ENCODE assay signal across 13 cellular contexts in the genomic region with DNA sequence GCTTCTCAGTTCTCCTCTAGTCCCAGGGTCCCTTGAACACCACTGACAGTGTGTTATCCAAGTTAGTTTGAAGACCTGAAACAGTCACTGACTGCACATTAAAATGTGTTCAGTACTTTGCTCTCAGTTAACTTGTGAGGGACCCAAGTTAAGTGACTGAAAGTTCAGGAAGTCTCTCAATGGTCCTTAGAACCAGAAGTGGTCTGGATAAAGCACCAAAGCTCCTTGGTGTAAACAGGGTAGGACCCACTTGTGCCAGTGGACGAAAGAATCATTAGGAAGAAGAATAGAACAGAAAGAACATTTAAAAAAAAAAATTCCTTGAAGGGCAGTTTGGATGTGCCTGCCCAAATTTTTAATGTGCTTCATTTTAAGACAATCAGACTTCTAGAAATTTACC. TPM values are rescaled to one million over a fixed set of nuclear protein-coding genes. Genes with fewer than 3 reads are reported as not detected.
DNase-seq lines count a peak whose midpoint lies in the region; ATAC-seq and TF ChIP-seq lines count a peak whose summit lies in the region.
"Had no signal": no experiment of that assay in that cellular context is flagged by ENCODE, and none has a peak within 500 bp of the region (broad histone marks: within the 10 kb centered on the region; RNA-seq: fewer than 3 reads in every experiment).

No MANE protein-coding gene starts in this region.

- peaks cover 65 to 72% (median 70%) of the 10 kb centered on the region in 10 experiments for H3K4me1 ChIP-seq in BLaER1 treated with 17β-estradiol and CSF1 and Interleukin-3, amounts not matched to agents 10 nM and 100 nM
- H3K4me1 ChIP-seq in MM.1S (ENCODE audit: low read length), result peaks cover 32% of the 10 kb centered on the region
- H3K4me1 ChIP-seq in sigmoid colon, result peaks cover 0 to 57% (median 37%) of the 10 kb centered on the region in 4 donors
- H3K4me1 ChIP-seq in naive thymus-derived CD4-positive, alpha-beta T cell (ENCODE audit: control insufficient read depth in 2 of 2, insufficient read depth in 2 of 2, low read length in 2 of 2), result no peaks in the 10 kb centered on the region
- no peaks in the 10 kb centered on the region; the same call in 1 of the 2 replicates for H3K4me1 ChIP-seq in HAP-1
- H3K4me1 ChIP-seq: foreskin keratinocyte had no signal

- no peaks in the 10 kb centered on the region; a peak in 1 of 22 replicates for H4K20me1 ChIP-seq in BLaER1 treated with 17β-estradiol and CSF1 and Interleukin-3, amounts not matched to agents 10 nM and 100 nM
- no peaks in the 10 kb centered on the region for H4K20me1 ChIP-seq in MM.1S (ENCODE audit: insufficient read depth, low read length)

- H3K4me3 ChIP-seq in BLaER1 treated with 17β-estradiol and CSF1 and Interleukin-3, amounts not matched to agents 10 nM and 100 nM, result no peak overlapping the region
- H3K4me3 ChIP-seq in MM.1S (ENCODE audit: low read length), result no peak overlapping the region
- H3K4me3 ChIP-seq in sigmoid colon, result no peak overlapping the region
- no peak overlapping the region for H3K4me3 ChIP-seq in naive thymus-derived CD4-positive, alpha-beta T cell (ENCODE audit: low read length)
- H3K4me3 ChIP-seq in HAP-1, result no peak overlapping the region
- H3K4me3 ChIP-seq: cardiac muscle cell had no signal

- DNase-seq in MM.1S, result no peak
- no peak for DNase-seq in effector memory CD8-positive, alpha-beta T cell
- no peak for DNase-seq in sigmoid colon
- no peak for DNase-seq in pons (ENCODE audit: low spot score)
- DNase-seq in naive thymus-derived CD4-positive, alpha-beta T cell, result no peak
- DNase-seq in HAP-1 (ENCODE audit: low spot score in 2 of 2), result no peak
- DNase-seq in iPS-NIHi11 (ENCODE audit: low spot score), result no peak
- DNase-seq: activated CD4-positive, alpha-beta T cell treated with anti-CD3 and anti-CD28 coated beads for 48 hours; foreskin keratinocyte; NCI-H2171 treated with DMSO at 0.1 percent for 48 hours had no signal

- POLR2A ChIA-PET in naive thymus-derived CD4-positive, alpha-beta T cell (lab: Charles Lee), result no interaction called here

- CTCF ChIA-PET in naive thymus-derived CD4-positive, alpha-beta T cell (lab: Charles Lee), result no interaction called here

- H3K27ac Mint-ChIP-seq in effector memory CD8-positive, alpha-beta T cell, result peak overlapping the region; percentile 33 to 73
- H3K27ac Mint-ChIP-seq in naive thymus-derived CD4-positive, alpha-beta T cell, result no peak overlapping the region
- H3K27ac Mint-ChIP-seq: activated naive CD4-positive, alpha-beta T cell treated with anti-CD3 and anti-CD28 coated beads, Interleukin-2, amount 50 U/mL, for 24 hours had no signal

- H3K27ac ChIP-seq in BLaER1 treated with 17β-estradiol and CSF1 and Interleukin-3, amounts not matched to agents 10 nM and 100 nM, result peak overlapping the region in 10 of 11 experiments; percentile 4 to 71 (median 46); a peak in 14 of 22 replicates
- no peak overlapping the region for H3K27ac ChIP-seq in MM.1S (ENCODE audit: low read length)
- peak overlapping the region; percentile 54 to 78 (median 75) for H3K27ac ChIP-seq in sigmoid colon
- no peak overlapping the region for H3K27ac ChIP-seq in naive thymus-derived CD4-positive, alpha-beta T cell (ENCODE audit: low read depth, low read length)
- H3K27ac ChIP-seq: foreskin keratinocyte had no signal

- H3K9me3 Mint-ChIP-seq in effector memory CD8-positive, alpha-beta T cell, result no peaks in the 10 kb centered on the region
- H3K9me3 Mint-ChIP-seq in naive thymus-derived CD4-positive, alpha-beta T cell, result no peaks in the 10 kb centered on the region
- H3K9me3 Mint-ChIP-seq: activated naive CD4-positive, alpha-beta T cell treated with anti-CD3 and anti-CD28 coated beads, Interleukin-2, amount 50 U/mL, for 24 hours had no signal

- peaks cover 33% of the 10 kb centered on the region for H3K36me3 Mint-ChIP-seq in effector memory CD8-positive, alpha-beta T cell (ENCODE audit: insufficient read depth)
- peaks cover 26 to 67% (median 45%) of the 10 kb centered on the region in 5 donors for H3K36me3 Mint-ChIP-seq in naive thymus-derived CD4-positive, alpha-beta T cell

- in situ Hi-C loops in HAP-1 (cut with MboI; ENCODE audit: low sequenced_read_pairs), result no loop called here

- H3K36me3 ChIP-seq in BLaER1 treated with 17β-estradiol and CSF1 and Interleukin-3, amounts not matched to agents 10 nM and 100 nM, result peaks cover 20 to 59% (median 41%) of the 10 kb centered on the region in 11 experiments
- H3K36me3 ChIP-seq in MM.1S (replicated peaks; ENCODE audit: insufficient read depth, low read length) (no peaks in the 10 kb centered on the region), sigmoid colon (peaks cover 0 to 32% (median 3%) of the 10 kb centered on the region in 4 donors), HAP-1 (replicated peaks) (peaks cover 5% of the 10 kb centered on the region)
- H3K36me3 ChIP-seq in naive thymus-derived CD4-positive, alpha-beta T cell (ENCODE audit: control insufficient read depth in 2 of 3, insufficient read depth in 3 of 3, low read length in 3 of 3), result peaks cover 0 to 56% (median 7%) of the 10 kb centered on the region in 3 experiments

- WGBS in sigmoid colon, 2 donors, result 77 to 92% methylated on average over 1 of the region's 1 CpG

- H3K79me2 ChIP-seq in MM.1S (ENCODE audit: low read length), result no peaks in the 10 kb centered on the region

- TF ChIP-seq POLR2A in sigmoid colon (IDR thresholded peaks at IDR 0.05), result no peak

- no peaks in the 10 kb centered on the region for H3K9me2 ChIP-seq in MM.1S (replicated peaks; ENCODE audit: insufficient read depth, low read length)

- ATAC-seq in effector memory CD8-positive, alpha-beta T cell (replicated peaks), result no peak
- ATAC-seq in naive thymus-derived CD4-positive, alpha-beta T cell, result no peak
- ATAC-seq: foreskin keratinocyte had no signal

- H3K27me3 Mint-ChIP-seq in effector memory CD8-positive, alpha-beta T cell, result no peaks in the 10 kb centered on the region
- H3K27me3 Mint-ChIP-seq in naive thymus-derived CD4-positive, alpha-beta T cell, result no peaks in the 10 kb centered on the region
- H3K27me3 Mint-ChIP-seq: activated naive CD4-positive, alpha-beta T cell treated with anti-CD3 and anti-CD28 coated beads, Interleukin-2, amount 50 U/mL, for 24 hours had no signal

- TF ChIP-seq CTCF in MM.1S (IDR thresholded peaks at IDR 0.05; ENCODE audit: low read length), result no peak
- no peak for TF ChIP-seq CTCF in sigmoid colon (IDR thresholded peaks at IDR 0.05)

- H3K9ac ChIP-seq in BLaER1 treated with 17β-estradiol and CSF1 and Interleukin-3, amounts not matched to agents 10 nM and 100 nM, result peak overlapping the region in 1 of 11 experiments; percentile 45; a peak in 1 of 22 replicates
- no peak overlapping the region for H3K9ac ChIP-seq in MM.1S (ENCODE audit: low read length)

- H3K9me3 ChIP-seq in BLaER1 treated with 17β-estradiol and CSF1 and Interleukin-3, amounts not matched to agents 10 nM and 100 nM (replicated peaks in 1 of 11), result peaks cover 0 to 18% (median 9%) of the 10 kb centered on the region in 11 experiments; a peak in 15 of 22 replicates
- no peaks in the 10 kb centered on the region for H3K9me3 ChIP-seq in MM.1S (replicated peaks; ENCODE audit: insufficient read depth, low read length)
- H3K9me3 ChIP-seq in sigmoid colon, result no peaks in the 10 kb centered on the region
- H3K9me3 ChIP-seq in naive thymus-derived CD4-positive, alpha-beta T cell (ENCODE audit: control insufficient read depth in 2 of 3, low read length in 3 of 3), result no peaks in the 10 kb centered on the region
- H3K9me3 ChIP-seq in HAP-1, result no peaks in the 10 kb centered on the region

- H3K4me3 Mint-ChIP-seq in effector memory CD8-positive, alpha-beta T cell, result no peak overlapping the region
- no peak overlapping the region for H3K4me3 Mint-ChIP-seq in naive thymus-derived CD4-positive, alpha-beta T cell
- H3K4me3 Mint-ChIP-seq: activated naive CD4-positive, alpha-beta T cell treated with anti-CD3 and anti-CD28 coated beads, Interleukin-2, amount 50 U/mL, for 24 hours had no signal

- intact Hi-C loops in sigmoid colon (cut with DNase I), result loop anchor here (5.0 kb wide), 1 partner anchor 39 kb away; no protein-coding TSS in a partner anchor
- intact Hi-C loops in naive thymus-derived CD4-positive, alpha-beta T cell (cut with micrococcal nuclease), result no loop called here

- peaks cover 0 to 5% of the 10 kb centered on the region in 2 donors for H3K4me1 Mint-ChIP-seq in effector memory CD8-positive, alpha-beta T cell (ENCODE audit: low read depth in 2 of 2)
- H3K4me1 Mint-ChIP-seq in naive thymus-derived CD4-positive, alpha-beta T cell, result peaks cover 0 to 13% (median 0%) of the 10 kb centered on the region in 7 donors
- H3K4me1 Mint-ChIP-seq: activated naive CD4-positive, alpha-beta T cell treated with anti-CD3 and anti-CD28 coated beads, Interleukin-2, amount 50 U/mL, for 24 hours had no signal

- no peaks in the 10 kb centered on the region for H3K27me3 ChIP-seq in BLaER1 treated with 17β-estradiol and CSF1 and Interleukin-3, amounts not matched to agents 10 nM and 100 nM
- no peaks in the 10 kb centered on the region for H3K27me3 ChIP-seq in MM.1S (replicated peaks; ENCODE audit: insufficient read depth, low read length)
- no peaks in the 10 kb centered on the region for H3K27me3 ChIP-seq in sigmoid colon
- H3K27me3 ChIP-seq in naive thymus-derived CD4-positive, alpha-beta T cell (ENCODE audit: control insufficient read depth in 2 of 2, insufficient read depth in 2 of 2, low read length in 2 of 2), result no peaks in the 10 kb centered on the region
- H3K27me3 ChIP-seq in HAP-1 (ENCODE audit: low read depth), result no peaks in the 10 kb centered on the region
- H3K27me3 ChIP-seq: cardiac muscle cell, foreskin keratinocyte had no signal

- H3F3A ChIP-seq in MM.1S (ENCODE audit: insufficient read depth, low read length), result no peaks in the 10 kb centered on the region

- no peak overlapping the region for H2AFZ ChIP-seq in MM.1S (ENCODE audit: low read length)

- TF ChIP-seq EP300 in sigmoid colon (IDR thresholded peaks at IDR 0.05), result no peak

- H3K4me2 ChIP-seq in BLaER1 treated with 17β-estradiol and CSF1 and Interleukin-3, amounts not matched to agents 10 nM and 100 nM, result peak overlapping the region; percentile 62 to 92 (median 78)
- H3K4me2 ChIP-seq in MM.1S (ENCODE audit: low read depth, low read length), result peak overlapping the region; percentile 40; the same call in 1 of the 2 replicates

RNA-seq across cellular contexts. Expression of a gene that starts 45.1 kb away (rescaled TPM):
- total RNA-seq in sigmoid colon, result 10 to 100 TPM in 2 of 4 donors, 1 to 10 TPM in 2; 5.9 to 17.5 (median 9.3) TPM
- polyA plus RNA-seq in sigmoid colon, result 10 to 100 TPM in 1 of 3 donors, 1 to 10 TPM in 2; 3.0 to 14.1 (median 3.0) TPM
- 10 to 100 TPM; 17.3 to 24.6 (median 19.2) TPM for total RNA-seq in naive thymus-derived CD4-positive, alpha-beta T cell
- polyA plus RNA-seq in naive thymus-derived CD4-positive, alpha-beta T cell, result 1 to 10 TPM; 6.1 to 6.5 TPM

Comparison
In these comparisons a context has a peak if more than half of its experiments do, and no peak if none do; other contexts are left out.
1. H3K27ac ChIP-seq: peak in BLaER1 treated with 17β-estradiol and CSF1 and Interleukin-3, amounts not matched to agents 10 nM and 100 nM (10 of 11) and sigmoid colon (4 of 4); none in MM.1S (single experiment) and naive thymus-derived CD4-positive, alpha-beta T cell (single experiment).
2. H3K27ac Mint-ChIP-seq: peak in effector memory CD8-positive, alpha-beta T cell (2 of 2); none in naive thymus-derived CD4-positive, alpha-beta T cell (0 of 9).